ENCODE assay signal across 1 cellular context in the genomic region with DNA sequence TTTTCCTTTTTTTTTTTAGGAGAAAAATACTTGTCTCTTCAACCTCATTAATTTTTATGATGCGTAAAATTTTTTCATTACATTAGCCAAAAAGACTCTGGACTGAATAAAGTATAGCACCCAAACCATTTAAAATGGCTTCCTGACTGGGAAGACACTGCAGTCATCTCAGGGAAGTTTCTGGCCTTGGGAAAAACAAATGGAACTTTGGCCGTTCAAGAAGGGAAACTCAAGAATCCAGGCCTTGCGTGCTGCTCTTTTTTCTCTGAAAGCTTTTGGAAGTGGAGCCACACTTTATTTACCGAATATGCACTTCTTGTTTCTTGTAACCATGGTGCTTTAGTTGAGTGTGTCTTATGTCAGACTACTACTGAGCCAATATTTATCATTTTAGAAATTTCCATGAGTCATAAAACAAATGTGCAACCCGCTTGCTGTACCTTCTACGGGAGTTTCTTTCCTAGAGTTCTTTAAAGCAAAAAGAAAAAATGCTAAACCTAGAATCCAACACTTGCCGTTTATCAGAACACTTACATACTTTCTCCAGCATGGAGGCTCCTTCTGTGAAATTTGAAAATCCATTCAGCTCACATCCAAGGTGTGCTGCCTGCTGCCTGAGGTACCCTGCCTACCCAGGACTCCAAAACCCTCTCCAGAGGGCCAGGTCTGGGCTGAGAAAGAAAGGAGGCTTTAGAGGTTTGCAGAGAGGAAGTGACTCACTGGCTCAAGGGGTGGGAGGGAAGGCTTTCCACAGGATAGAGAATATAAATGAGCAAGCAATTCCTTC.
TF ChIP-seq lines count a peak whose summit lies in the region.

No MANE protein-coding gene starts in this region.

TF ChIP-seq in K562, 482 proteins besides CTCF, POLR2A, EP300 and RAD21 (continued from another document):
- TF ChIP-seq, protein P1, sequence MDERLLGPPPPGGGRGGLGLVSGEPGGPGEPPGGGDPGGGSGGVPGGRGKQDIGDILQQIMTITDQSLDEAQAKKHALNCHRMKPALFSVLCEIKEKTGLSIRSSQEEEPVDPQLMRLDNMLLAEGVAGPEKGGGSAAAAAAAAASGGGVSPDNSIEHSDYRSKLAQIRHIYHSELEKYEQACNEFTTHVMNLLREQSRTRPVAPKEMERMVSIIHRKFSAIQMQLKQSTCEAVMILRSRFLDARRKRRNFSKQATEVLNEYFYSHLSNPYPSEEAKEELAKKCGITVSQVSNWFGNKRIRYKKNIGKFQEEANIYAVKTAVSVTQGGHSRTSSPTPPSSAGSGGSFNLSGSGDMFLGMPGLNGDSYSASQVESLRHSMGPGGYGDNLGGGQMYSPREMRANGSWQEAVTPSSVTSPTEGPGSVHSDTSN (CRISPR knock-in tag; IDR thresholded peaks at IDR 0.05; ENCODE audit: low read depth), result no peak
- TF ChIP-seq, protein P1 (tag; conservative IDR thresholded peaks at IDR 0.05; ENCODE audit: low read depth), result no peak
TF ChIP-seq in K562: peak in this region for 22.
